31 cellular contexts compared by ENCODE assay signal in genomic region chr10:86087716-86088115, GRCh38.
DNase-seq lines count a peak whose midpoint lies in the region; ATAC-seq and TF ChIP-seq lines count a peak whose summit lies in the region.
"Had no signal": no experiment of that assay in that cellular context is flagged by ENCODE, and none has a peak within 500 bp of the region (broad histone marks: within the 10 kb centered on the region; RNA-seq: fewer than 3 reads in every experiment).

No MANE protein-coding gene starts in this region.

- peaks cover 35% of the 10 kb centered on the region for H3K27me3 Mint-ChIP-seq in activated T-cell treated with anti-CD3 and anti-CD28 coated beads, Interleukin-2, amount 50 U/mL, for 4 hours (ENCODE audit: low read depth)

- no peaks in the 10 kb centered on the region for H4K20me1 ChIP-seq in IMR-90 (ENCODE audit: insufficient read depth, low read length)

- H3K14ac ChIP-seq in IMR-90 (replicated peaks; ENCODE audit: low read depth, low read length), result no peak overlapping the region

- no peak overlapping the region for H3K27ac ChIP-seq in IMR-90 (ENCODE audit: insufficient read depth, low read length)
- H3K27ac ChIP-seq: coronary artery, ovary, PC-9, right atrium auricular region, tibial nerve had no signal

- H3K9me1 ChIP-seq in IMR-90 (ENCODE audit: insufficient read depth, low read length), result no peaks in the 10 kb centered on the region

- TF ChIP-seq CTCF in IMR-90 (conservative IDR thresholded peaks at IDR 0.05; ENCODE audit: low read depth, low read length), result no peak

- no peak overlapping the region for H2AK5ac ChIP-seq in IMR-90 (ENCODE audit: low read depth, low read length)

- H3K56ac ChIP-seq in IMR-90 (ENCODE audit: extremely low read depth, insufficient read depth, low read length), result no peak overlapping the region

- H3K4me1 Mint-ChIP-seq in activated T-cell treated with anti-CD3 and anti-CD28 coated beads, Interleukin-2, amount 50 U/mL, for 4 hours (ENCODE audit: low read depth), result no peaks in the 10 kb centered on the region
- H3K4me1 Mint-ChIP-seq: activated B cell treated with CpG ODN at 0.5 μM for 24 hours; activated CD4-positive, alpha-beta T cell treated with anti-CD3 and anti-CD28 coated beads, Interleukin-2, amount 10 ng/mL, durations not matched to agents 7 days and 5 days; nephron had no signal

- intact Hi-C loops in IMR-90 (cut with micrococcal nuclease), result no loop called here

- no peak for TF ChIP-seq RAD21 in IMR-90 (IDR thresholded peaks at IDR 0.05; ENCODE audit: low read length)

- CTCF ChIA-PET in IMR-90 (lab: Yijun Ruan, JAX), result no interaction called here

- no peaks in the 10 kb centered on the region for H3K9me3 Mint-ChIP-seq in activated T-cell treated with anti-CD3 and anti-CD28 coated beads, Interleukin-2, amount 50 U/mL, for 4 hours
- H3K9me3 Mint-ChIP-seq: activated B cell treated with CpG ODN at 0.5 μM for 24 hours; activated CD4-positive, alpha-beta T cell treated with anti-CD3 and anti-CD28 coated beads, Interleukin-2, amount 10 ng/mL, durations not matched to agents 7 days and 5 days; effector memory CD8-positive, alpha-beta T cell; nephron had no signal

- no peak overlapping the region for H3K9ac ChIP-seq in IMR-90 (ENCODE audit: low read depth, low read length)
- H3K9ac ChIP-seq: SK-N-SH had no signal

- H2AFZ ChIP-seq in IMR-90 (replicated peaks; ENCODE audit: low read length, poor library complexity), result peak overlapping the region; percentile 58
- H2AFZ ChIP-seq: PC-9 had no signal

- no peak overlapping the region for H3K4me2 ChIP-seq in IMR-90 (ENCODE audit: low read depth, low read length)
- H3K4me2 ChIP-seq: PC-9, SK-N-SH, smooth muscle cell had no signal

- no peaks in the 10 kb centered on the region for H3K36me3 ChIP-seq in IMR-90 (ENCODE audit: control insufficient read depth, insufficient read depth, low read length)
- H3K36me3 ChIP-seq: ovary, right atrium auricular region, tibial nerve had no signal

- no peaks in the 10 kb centered on the region for H3K79me1 ChIP-seq in IMR-90 (ENCODE audit: low read depth in 1 of 2, low read length in 2 of 2)

- 18% methylated on average over 2 of the region's 9 CpGs; no CpG with 5 or more reads in 1 of the 2 experiments for WGBS in IMR-90 (ENCODE audit: extremely low coverage in 2 of 2, insufficient read length in 1 of 2), 2 experiments

- no peak overlapping the region for H3K4ac ChIP-seq in IMR-90 (ENCODE audit: low read depth, low read length)

- H2BK120ac ChIP-seq in IMR-90 (ENCODE audit: low read depth, low read length), result no peak overlapping the region

- H4K5ac ChIP-seq in IMR-90 (ENCODE audit: low read depth, low read length), result no peak overlapping the region

- H3K4me3 ChIP-seq in IMR-90 (ENCODE audit: insufficient read depth, low read depth, low read length), result no peak overlapping the region
- H3K4me3 ChIP-seq: coronary artery, mucosa of descending colon, ovary, PC-9, right atrium auricular region, smooth muscle cell, tibial nerve had no signal

- in situ Hi-C loops in IMR-90 (cut with MboI; ENCODE audit: low sequenced_read_pairs), result no loop called here

- H3K18ac ChIP-seq in IMR-90 (ENCODE audit: low read depth, low read length), result no peak overlapping the region

- no peaks in the 10 kb centered on the region; the same call in 1 of the 2 replicates for H3K9me3 ChIP-seq in IMR-90 (ENCODE audit: control insufficient read depth, insufficient read depth, low read length)
- H3K9me3 ChIP-seq: mucosa of descending colon, ovary, right atrium auricular region, SK-N-SH, tibial nerve had no signal

- H3K27me3 ChIP-seq in IMR-90 (ENCODE audit: control insufficient read depth, insufficient read depth, low read length), result no peaks in the 10 kb centered on the region
- H3K27me3 ChIP-seq: ovary, right atrium auricular region, tibial nerve had no signal

- POLR2A ChIA-PET in IMR-90 (lab: Charles Lee; ENCODE audit: unreplicated experiment), result no interaction called here

- no peak overlapping the region for H2BK20ac ChIP-seq in IMR-90 (ENCODE audit: low read depth, low read length)

- TF ChIP-seq POLR2A in IMR-90 (IDR thresholded peaks at IDR 0.05; ENCODE audit: low read depth, low read length), result no peak

- no peak overlapping the region for H3K23ac ChIP-seq in IMR-90 (ENCODE audit: low read depth, low read length)

- ATAC-seq in IMR-90 (ENCODE audit: low read depth), result no peak
- no peak for ATAC-seq in activated T-cell treated with anti-CD3 and anti-CD28 coated beads, Interleukin-2, amount 50 U/mL, for 4 hours
- no peak for ATAC-seq in HG03460 (IDR thresholded peaks at IDR 0.05; ENCODE audit: unreplicated experiment)
- no peak for ATAC-seq in GM19452 (IDR thresholded peaks at IDR 0.05; ENCODE audit: unreplicated experiment)
- ATAC-seq: effector memory CD8-positive, alpha-beta T cell; mucosa of descending colon had no signal

- H3K4me1 ChIP-seq in IMR-90 (ENCODE audit: control insufficient read depth, insufficient read depth, low read length), result no peaks in the 10 kb centered on the region
- H3K4me1 ChIP-seq: right atrium auricular region, tibial nerve had no signal

- no peak overlapping the region for H4K91ac ChIP-seq in IMR-90 (ENCODE audit: insufficient read depth, low read depth, low read length)

- no peak overlapping the region for H3K4me3 Mint-ChIP-seq in activated T-cell treated with anti-CD3 and anti-CD28 coated beads, Interleukin-2, amount 50 U/mL, for 4 hours
- H3K4me3 Mint-ChIP-seq: activated B cell treated with CpG ODN at 0.5 μM for 24 hours; activated CD4-positive, alpha-beta T cell treated with anti-CD3 and anti-CD28 coated beads, Interleukin-2, amount 10 ng/mL, durations not matched to agents 7 days and 5 days; effector memory CD8-positive, alpha-beta T cell; nephron had no signal

- no TSS peak for BruUV-seq in IMR-90 (replicated peaks; lab: Mats Ljungman, UMichigan)

- no peak overlapping the region for H4K8ac ChIP-seq in IMR-90 (ENCODE audit: low read depth in 2 of 2, low read length in 2 of 2)

- no peak overlapping the region for H2AK9ac ChIP-seq in IMR-90 (replicated peaks; ENCODE audit: low read depth, low read length, poor library complexity)

- H2BK15ac ChIP-seq in IMR-90 (ENCODE audit: low read depth, low read length), result no peak overlapping the region

- dilution Hi-C loops in IMR-90 (cut with HindIII; ENCODE audit: low sequenced_read_pairs, unreplicated experiment), result no loop called here

- no peak overlapping the region for H2BK5ac ChIP-seq in IMR-90 (ENCODE audit: low read depth, low read length, poor library complexity, severe bottlenecking)

- no peaks in the 10 kb centered on the region for H3K36me3 Mint-ChIP-seq in activated T-cell treated with anti-CD3 and anti-CD28 coated beads, Interleukin-2, amount 50 U/mL, for 4 hours (ENCODE audit: insufficient read depth)

- DNase-seq in IMR-90 (no peak), cerebellar cortex (ENCODE audit: low spot score) (peak; percentile 4), islet precursor cell (peak; percentile 45), putamen (ENCODE audit: low spot score) (peak; percentile 82)
- DNase-seq in activated T-cell treated with anti-CD3 and anti-CD28 coated beads, Interleukin-2, amount 50 U/mL, for 4 hours, result no peak
- DNase-seq in activated CD4-positive, alpha-beta T cell treated with anti-CD3 and anti-CD28 coated beads, Interleukin-2, amount 50 U/mL, for 48 hours, result no peak
- DNase-seq: ACHN; activated B cell treated with CpG ODN at 0.5 μM for 24 hours; activated CD4-positive, alpha-beta T cell treated with anti-CD3 and anti-CD28 coated beads, Interleukin-2, amount 10 ng/mL, durations not matched to agents 7 days and 5 days; activated naive CD4-positive, alpha-beta T cell treated with anti-CD3 and anti-CD28 coated beads, Interleukin-2, amount 50 U/mL, for 16 hours; DMS 273 treated with DMSO at 0.1 percent for 48 hours; effector memory CD8-positive, alpha-beta T cell; erythroblast; H7; Karpas-422; kidney glomerular epithelial cell; mucosa of descending colon; NCI-H1436; NCI-H345; NCI-H69; ovary; PC-9; SK-N-SH; stimulated activated CD4-positive, alpha-beta T cell treated with anti-CD3 and anti-CD28 coated beads, Interleukin-1b, Interleukin-23, amount 100 ng/mL, for 48 hours had no signal

TF ChIP-seq in IMR-90, 13 proteins besides CTCF, POLR2A, EP300 and RAD21:
- TF ChIP-seq RCOR1 (IDR thresholded peaks at IDR 0.05; ENCODE audit: insufficient replicate concordance, low read length) (no peak), MAZ (IDR thresholded peaks at IDR 0.05; ENCODE audit: borderline replicate concordance, low read depth, low read length) (no peak), ELK1 (IDR thresholded peaks at IDR 0.05; ENCODE audit: borderline replicate concordance, low read depth, low read length) (no peak), USF2 (IDR thresholded peaks at IDR 0.05; ENCODE audit: low read depth, low read length) (no peak), BHLHE40 (IDR thresholded peaks at IDR 0.05; ENCODE audit: low read depth, low read length) (no peak), NFE2L2 (IDR thresholded peaks at IDR 0.05; ENCODE audit: low read depth, low read length) (no peak), FOS (IDR thresholded peaks at IDR 0.05; ENCODE audit: low read depth, low read length) (no peak), SMC3 (IDR thresholded peaks at IDR 0.05; ENCODE audit: low read depth, low read length) (no peak), CEBPB (IDR thresholded peaks at IDR 0.05; ENCODE audit: low read depth, low read length) (no peak), MXI1 (IDR thresholded peaks at IDR 0.05; ENCODE audit: borderline replicate concordance, low read depth, low read length) (no peak), CHD1 (IDR thresholded peaks at IDR 0.05; ENCODE audit: low read depth, low read length) (no peak), RFX5 (IDR thresholded peaks at IDR 0.05; ENCODE audit: low read depth, low read length) (no peak), MAFK (IDR thresholded peaks at IDR 0.05; ENCODE audit: low read depth, low read length) (no peak)

Comparison
In these comparisons a context has a peak if more than half of its experiments do, and no peak if none do; other contexts are left out.
1. DNase-seq: peak in cerebellar cortex (single experiment), islet precursor cell (single experiment) and putamen (single experiment); none in IMR-90 (single experiment), activated T-cell treated with anti-CD3 and anti-CD28 coated beads, Interleukin-2, amount 50 U/mL, for 4 hours (single experiment) and activated CD4-positive, alpha-beta T cell treated with anti-CD3 and anti-CD28 coated beads, Interleukin-2, amount 50 U/mL, for 48 hours (0 of 2).